In the genomic region with DNA sequence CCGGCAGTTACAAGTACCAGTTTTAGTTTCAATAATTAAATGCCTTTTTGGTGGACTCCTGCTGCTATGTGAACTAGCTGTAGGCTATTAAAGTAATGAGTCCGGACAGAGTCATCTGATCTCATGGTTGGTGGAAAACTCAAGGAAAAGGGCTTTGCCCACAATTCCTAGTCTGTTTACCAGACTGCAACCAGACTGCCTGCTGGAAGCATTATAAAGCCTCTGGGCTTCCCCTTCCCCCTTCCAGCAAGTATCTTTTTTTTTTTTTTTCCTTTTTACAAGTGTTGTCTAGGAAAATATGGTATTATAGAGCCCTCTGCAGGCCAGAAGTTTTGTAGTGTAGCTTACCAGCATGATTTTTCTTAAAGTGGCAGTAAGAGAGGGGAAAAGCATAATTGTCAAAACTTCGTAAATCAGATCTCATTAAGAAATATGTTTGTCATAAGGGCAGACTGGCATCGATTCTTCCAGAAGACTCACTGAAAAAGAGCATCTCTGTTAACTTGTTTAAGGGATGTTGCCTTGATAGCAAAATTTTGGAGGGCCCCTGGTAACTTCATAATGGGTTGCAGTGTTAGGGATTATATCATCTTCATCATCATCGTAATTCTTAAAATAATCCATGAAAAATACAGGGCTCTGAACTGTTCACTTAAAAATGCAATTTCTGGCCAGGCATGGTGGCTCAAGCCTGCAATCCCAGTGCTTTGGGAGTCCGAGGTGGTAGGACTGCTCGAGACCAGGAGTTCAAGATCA, we compare ENCODE assay signal across 8 cellular contexts.
A peak's percentile ranks its signal among the peaks of the same experiment; 100 is the strongest.
DNase-seq lines count a peak whose midpoint lies in the region; ATAC-seq and TF ChIP-seq lines count a peak whose summit lies in the region.

No MANE protein-coding gene starts in this region.

- TF ChIP-seq POLR2A in breast epithelium (IDR thresholded peaks at IDR 0.05) (no peak), upper lobe of left lung (IDR thresholded peaks at IDR 0.05) (no peak)

- ATAC-seq in upper lobe of left lung (ENCODE audit: low FRiP score in 2 of 2) (peak; percentile 59 to 80), GM19452 (IDR thresholded peaks at IDR 0.05; ENCODE audit: unreplicated experiment) (no peak)

- CTCF ChIA-PET in AG04449 (lab: Yijun Ruan, JAX), result interaction anchor here (0.6 to 3.1 kb wide), 14 partner anchors 11 to 737 kb away, joined by 3 to 25 read pairs (median 4); no protein-coding TSS in a partner anchor

- 52 to 63% methylated on average over 7 of the region's 7 CpGs for WGBS in upper lobe of left lung, 2 donors

- H3K9me3 ChIP-seq in breast epithelium (no peaks in the 10 kb centered on the region), upper lobe of left lung (no peaks in the 10 kb centered on the region)

- intact Hi-C loops in breast epithelium (cut with DNase I; ENCODE audit: low total_unique reads), result no loop called here

- peak; percentile 18 for TF ChIP-seq CTCF in AG04449 (IDR thresholded peaks at IDR 0.05; ENCODE audit: insufficient read depth, low read length, missing control alignments)
- peak; percentile 34 for TF ChIP-seq CTCF in GM12865 (IDR thresholded peaks at IDR 0.05; ENCODE audit: insufficient read depth, low read depth, low read length, missing control alignments)
- TF ChIP-seq CTCF in breast epithelium (IDR thresholded peaks at IDR 0.05), result peak in 2 of 3 donors; percentile 31 to 58
- TF ChIP-seq CTCF in upper lobe of left lung (IDR thresholded peaks at IDR 0.05), result peak in 3 of 6 experiments; percentile 52 to 56 (median 53)

- H3K27me3 ChIP-seq in breast epithelium (no peaks in the 10 kb centered on the region), upper lobe of left lung (no peaks in the 10 kb centered on the region)

- DNase-seq in AG04449 (ENCODE audit: low read depth, low spot score) (peak; percentile 71), GM12865 (ENCODE audit: low read depth) (peak; percentile 80), KG1 (lab: John Stamatoyannopoulos, UW) (peak; percentile 40), NOMO-1 treated with DMSO at 0.1 percent for 48 hours (lab: John Stamatoyannopoulos, UW; ENCODE audit: unreplicated experiment) (peak; percentile 73), breast epithelium (ENCODE audit: low spot score in 2 of 2) (no peak), left kidney (ENCODE audit: low read depth, low spot score) (peak; percentile 94), upper lobe of left lung (no peak)

- TF ChIP-seq EP300 in upper lobe of left lung (IDR thresholded peaks at IDR 0.05), result no peak

- H3K36me3 ChIP-seq in breast epithelium (no peaks in the 10 kb centered on the region), upper lobe of left lung (no peaks in the 10 kb centered on the region)

- H3K4me3 ChIP-seq in AG04449 (ENCODE audit: low read depth, low read length), result no peak overlapping the region
- H3K4me3 ChIP-seq in GM12865 (ENCODE audit: low read depth, low read length), result peak overlapping the region; percentile 31; the same call in 1 of the 2 replicates
- no peak overlapping the region for H3K4me3 ChIP-seq in breast epithelium
- H3K4me3 ChIP-seq in upper lobe of left lung, result no peak overlapping the region

- H3K4me1 ChIP-seq in breast epithelium (no peaks in the 10 kb centered on the region), upper lobe of left lung (peaks cover 6 to 11% (median 8%) of the 10 kb centered on the region in 4 donors)

- H3K27ac ChIP-seq in breast epithelium (no peak overlapping the region), upper lobe of left lung (no peak overlapping the region)

- POLR2A ChIA-PET in AG04449 (lab: Yijun Ruan, JAX), result no interaction called here

Comparison
In these comparisons a context has a peak if more than half of its experiments do, and no peak if none do; other contexts are left out.
1. DNase-seq: peak in AG04449 (single experiment), GM12865 (single experiment), KG1 (single experiment), NOMO-1 treated with DMSO at 0.1 percent for 48 hours (single experiment) and left kidney (single experiment); none in breast epithelium (0 of 2) and upper lobe of left lung (0 of 2).